ENCODE assay signal across 25 cellular contexts in genomic region chr7:26645126-26645525, GRCh38.
DNase-seq lines count a peak whose midpoint lies in the region; ATAC-seq lines count a peak whose summit lies in the region.
"Had no signal": no experiment of that assay in that cellular context is flagged by ENCODE, and none has a peak within 500 bp of the region (broad histone marks: within the 10 kb centered on the region; RNA-seq: fewer than 3 reads in every experiment).

No MANE protein-coding gene starts in this region.

- DNase-seq in GDM1 (lab: John Stamatoyannopoulos, UW) (peak; percentile 72), Kasumi-1 (lab: John Stamatoyannopoulos, UW) (peak; percentile 76 to 78), NOMO-1 treated with DMSO at 0.1 percent for 48 hours (lab: John Stamatoyannopoulos, UW; ENCODE audit: unreplicated experiment) (peak; percentile 85), UCSD-AML1 (lab: John Stamatoyannopoulos, UW; ENCODE audit: unreplicated experiment) (peak; percentile 10), DMS 273 (lab: John Stamatoyannopoulos, UW; ENCODE audit: unreplicated experiment) (no peak)
- no peak for DNase-seq in activated CD4-positive, alpha-beta T cell treated with anti-CD3 and anti-CD28 coated beads for 4 hours
- DNase-seq: CD4-positive, alpha-beta memory T cell; COR-L47; H7; MM.1S; NCI-H1105; NCI-H146; NCI-H2029; NCI-H446; NCI-H524 treated with DMSO at 0.1 percent for 48 hours; NCI-H774; OCI-M1; Peyer's patch; SHP77 treated with DMSO at 0.1 percent for 48 hours; SK-N-SH; T-cell had no signal

- ATAC-seq in GM21447 (IDR thresholded peaks at IDR 0.05; ENCODE audit: unreplicated experiment) (no peak), HG02938 (IDR thresholded peaks at IDR 0.05; ENCODE audit: unreplicated experiment) (no peak)
- ATAC-seq: GM12878, K562, T-cell had no signal

Comparison
In these comparisons a context has a peak if more than half of its experiments do, and no peak if none do; other contexts are left out.
1. DNase-seq: peak in GDM1 (single experiment), Kasumi-1 (2 of 2), NOMO-1 treated with DMSO at 0.1 percent for 48 hours (single experiment) and UCSD-AML1 (single experiment); none in activated CD4-positive, alpha-beta T cell treated with anti-CD3 and anti-CD28 coated beads for 4 hours (0 of 2) and DMS 273 (single experiment).